Comparison of ENCODE assay signal across 13 cellular contexts in genomic region chr12:68903511-68903910, GRCh38. TPM values are rescaled to one million over a fixed set of nuclear protein-coding genes. Genes with fewer than 3 reads are reported as not detected.
DNase-seq lines count a peak whose midpoint lies in the region; ATAC-seq, FAIRE-seq and TF ChIP-seq lines count a peak whose summit lies in the region.
"Had no signal": no experiment of that assay in that cellular context is flagged by ENCODE, and none has a peak within 500 bp of the region (broad histone marks: within the 10 kb centered on the region; RNA-seq: fewer than 3 reads in every experiment).

No MANE protein-coding gene starts in this region.

- H3K4me1 Mint-ChIP-seq in activated T-helper 1 cell treated with anti-CD3 and anti-CD28 coated beads, Interleukin-12 subunit alpha, Interleukin-12 subunit beta, Interleukin-2, Interleukin-4 antibody, amounts not matched to agents 30 ng/mL and 10 ng/mL and 1 ng/mL, durations not matched to agents 14 hours and 24 hours and 36 hours (ENCODE audit: low read depth) = peaks cover 10% of the 10 kb centered on the region
- H3K4me1 Mint-ChIP-seq: CD4-positive, CD25-positive, alpha-beta regulatory T cell had no signal

- H3K9me3 ChIP-seq in DOHH2 (ENCODE audit: control insufficient read depth, insufficient read depth, low read length) (no peaks in the 10 kb centered on the region), body of pancreas (no peaks in the 10 kb centered on the region), pancreas (no peaks in the 10 kb centered on the region)
- H3K9me3 ChIP-seq: A549 had no signal

- DNase-seq in body of pancreas = peak; percentile 22 to 58 (median 41)
- DNase-seq in pancreas = no peak
- DNase-seq in SHP77 treated with DMSO at 0.1 percent for 48 hours (lab: John Stamatoyannopoulos, UW) = no peak
- no peak for DNase-seq in SKM-1 (lab: John Stamatoyannopoulos, UW; ENCODE audit: unreplicated experiment)
- no peak for DNase-seq in activated T-helper 1 cell treated with anti-CD3 and anti-CD28 coated beads, Interleukin-12 subunit alpha, Interleukin-12 subunit beta, Interleukin-2, Interleukin-4 antibody, amounts not matched to agents 30 ng/mL and 10 ng/mL and 1 ng/mL, durations not matched to agents 14 hours and 24 hours and 36 hours (ENCODE audit: low spot score)
- DNase-seq: CD4-positive, CD25-positive, alpha-beta regulatory T cell; GM23248; H7 had no signal

- H3K27me3 ChIP-seq in DOHH2 (ENCODE audit: control insufficient read depth, low read length) = no peaks in the 10 kb centered on the region
- H3K27me3 ChIP-seq in body of pancreas = no peaks in the 10 kb centered on the region
- no peaks in the 10 kb centered on the region for H3K27me3 ChIP-seq in pancreas

- 41 to 46% methylated on average over 8 of the region's 8 CpGs for WGBS in body of pancreas, 2 donors
- WGBS in pancreas, 2 donors = 41 to 45% methylated on average over 8 of the region's 8 CpGs

- TF ChIP-seq POLR2A in body of pancreas (IDR thresholded peaks at IDR 0.05) = no peak

- no peak for FAIRE-seq in pancreas (lab: Jason Lieb, UNC)
- FAIRE-seq: A549, GM12878 had no signal

- no peak overlapping the region for H3K27ac Mint-ChIP-seq in activated T-helper 1 cell treated with anti-CD3 and anti-CD28 coated beads, Interleukin-12 subunit alpha, Interleukin-12 subunit beta, Interleukin-2, Interleukin-4 antibody, amounts not matched to agents 30 ng/mL and 10 ng/mL and 1 ng/mL, durations not matched to agents 14 hours and 24 hours and 36 hours

- peaks cover 20% of the 10 kb centered on the region for H3F3A ChIP-seq in DOHH2 (ENCODE audit: control insufficient read depth, insufficient read depth)

- H3K27ac ChIP-seq in DOHH2 (ENCODE audit: low read depth, low read length) = peak overlapping the region; percentile 85
- H3K27ac ChIP-seq in body of pancreas = peak overlapping the region in 3 of 4 donors; percentile 45 to 59 (median 51)
- H3K27ac ChIP-seq in pancreas = peak overlapping the region in 1 of 4 donors; percentile 29
- H3K27ac ChIP-seq: A549, GM23248 had no signal

- no peaks in the 10 kb centered on the region for H4K20me1 ChIP-seq in DOHH2 (ENCODE audit: control insufficient read depth, insufficient read depth, low read depth, low read length)

- peaks cover 89% of the 10 kb centered on the region for H3K79me2 ChIP-seq in DOHH2 (ENCODE audit: control insufficient read depth, low read length)

- H3K27me3 Mint-ChIP-seq in activated T-helper 1 cell treated with anti-CD3 and anti-CD28 coated beads, Interleukin-12 subunit alpha, Interleukin-12 subunit beta, Interleukin-2, Interleukin-4 antibody, amounts not matched to agents 30 ng/mL and 10 ng/mL and 1 ng/mL, durations not matched to agents 14 hours and 24 hours and 36 hours (ENCODE audit: insufficient read depth) = peaks cover 2% of the 10 kb centered on the region
- H3K27me3 Mint-ChIP-seq: CD4-positive, CD25-positive, alpha-beta regulatory T cell had no signal

- H3K9me3 Mint-ChIP-seq in activated T-helper 1 cell treated with anti-CD3 and anti-CD28 coated beads, Interleukin-12 subunit alpha, Interleukin-12 subunit beta, Interleukin-2, Interleukin-4 antibody, amounts not matched to agents 30 ng/mL and 10 ng/mL and 1 ng/mL, durations not matched to agents 14 hours and 24 hours and 36 hours = no peaks in the 10 kb centered on the region
- H3K9me3 Mint-ChIP-seq: CD4-positive, CD25-positive, alpha-beta regulatory T cell had no signal

- ATAC-seq in body of pancreas (peak; percentile 36), pancreas (peak in 3 of 4 donors; percentile 28 to 59 (median 44)), HG03135 (IDR thresholded peaks at IDR 0.05; ENCODE audit: unreplicated experiment) (no peak)
- ATAC-seq: A549, GM12878 had no signal

- no peaks in the 10 kb centered on the region for H3K9me2 ChIP-seq in DOHH2 (replicated peaks; ENCODE audit: control insufficient read depth, low read length)

- peaks cover 5% of the 10 kb centered on the region for H3K36me3 Mint-ChIP-seq in activated T-helper 1 cell treated with anti-CD3 and anti-CD28 coated beads, Interleukin-12 subunit alpha, Interleukin-12 subunit beta, Interleukin-2, Interleukin-4 antibody, amounts not matched to agents 30 ng/mL and 10 ng/mL and 1 ng/mL, durations not matched to agents 14 hours and 24 hours and 36 hours (ENCODE audit: low read depth)
- H3K36me3 Mint-ChIP-seq: CD4-positive, CD25-positive, alpha-beta regulatory T cell had no signal

- H3K4me3 ChIP-seq in DOHH2 (ENCODE audit: low read length) (peak overlapping the region; percentile 34), body of pancreas (no peak overlapping the region), pancreas (no peak overlapping the region)
- H3K4me3 ChIP-seq: A549, GM12878, GM23248 had no signal

- H3K4me3 Mint-ChIP-seq in activated T-helper 1 cell treated with anti-CD3 and anti-CD28 coated beads, Interleukin-12 subunit alpha, Interleukin-12 subunit beta, Interleukin-2, Interleukin-4 antibody, amounts not matched to agents 30 ng/mL and 10 ng/mL and 1 ng/mL, durations not matched to agents 14 hours and 24 hours and 36 hours = no peak overlapping the region

- no peak for TF ChIP-seq CTCF in DOHH2 (IDR thresholded peaks at IDR 0.05; ENCODE audit: low read depth, low read length, poor library complexity, severe bottlenecking)
- no peak for TF ChIP-seq CTCF in body of pancreas (IDR thresholded peaks at IDR 0.05)
- no peak for TF ChIP-seq CTCF in pancreas (IDR thresholded peaks at IDR 0.05)

- H3K4me2 ChIP-seq in DOHH2 (ENCODE audit: low read length) = peak overlapping the region; percentile 62
- H3K4me2 ChIP-seq: A549 had no signal

- peaks cover 17% of the 10 kb centered on the region for H3K36me3 ChIP-seq in DOHH2 (ENCODE audit: control insufficient read depth, low read length)
- H3K36me3 ChIP-seq in body of pancreas (replicated peaks in 1 of 2; ENCODE audit: insufficient read depth in 1 of 2, low read depth in 2 of 2) = no peaks in the 10 kb centered on the region
- no peaks in the 10 kb centered on the region for H3K36me3 ChIP-seq in pancreas

- intact Hi-C loops in body of pancreas (cut with DNase I) (no loop called here), pancreas (cut with DNase I) (no loop called here)
- intact Hi-C loops in activated T-helper 1 cell treated with anti-CD3 and anti-CD28 coated beads, Interleukin-12 subunit alpha, Interleukin-12 subunit beta, Interleukin-2, Interleukin-4 antibody, amounts not matched to agents 30 ng/mL and 10 ng/mL and 1 ng/mL, durations not matched to agents 14 hours and 24 hours and 36 hours (cut with micrococcal nuclease) = no loop called here

- peaks cover 91% of the 10 kb centered on the region for H3K4me1 ChIP-seq in DOHH2 (ENCODE audit: control insufficient read depth, low read length)
- peaks cover 35% of the 10 kb centered on the region for H3K4me1 ChIP-seq in body of pancreas
- peaks cover 13 to 22% (median 18%) of the 10 kb centered on the region in 3 donors for H3K4me1 ChIP-seq in pancreas

RNA-seq across cellular contexts. Expression of gene CPM, which starts 29.5 kb away (rescaled TPM):
- total RNA-seq in body of pancreas (10 to 100 TPM; 34.6 to 35.0 TPM), pancreas (10 to 100 TPM in 4 of 6 donors, 1 to 10 TPM in 2; 6.9 to 49.2 (median 11.1) TPM)
- 10 to 100 TPM in 1 of 2 donors, 1 to 10 TPM in 1; 4.3 to 26.3 TPM for polyA plus RNA-seq in pancreas
- total RNA-seq in activated T-helper 1 cell treated with anti-CD3 and anti-CD28 coated beads, Interleukin-12 subunit alpha, Interleukin-12 subunit beta, Interleukin-2, Interleukin-4 antibody, amounts not matched to agents 30 ng/mL and 10 ng/mL and 1 ng/mL, durations not matched to agents 14 hours and 24 hours and 36 hours = 55.0 and 61.5 TPM in 2 replicates
- total RNA-seq: G401 had no signal

Comparison
In these comparisons a context has a peak if more than half of its experiments do, and no peak if none do; other contexts are left out.
1. DNase-seq: peak in body of pancreas (4 of 4); none in pancreas (0 of 6), SHP77 treated with DMSO at 0.1 percent for 48 hours (single experiment), SKM-1 (single experiment) and activated T-helper 1 cell treated with anti-CD3 and anti-CD28 coated beads, Interleukin-12 subunit alpha, Interleukin-12 subunit beta, Interleukin-2, Interleukin-4 antibody, amounts not matched to agents 30 ng/mL and 10 ng/mL and 1 ng/mL, durations not matched to agents 14 hours and 24 hours and 36 hours (single experiment).